1 cellular context compared by ENCODE assay signal in the genomic region with DNA sequence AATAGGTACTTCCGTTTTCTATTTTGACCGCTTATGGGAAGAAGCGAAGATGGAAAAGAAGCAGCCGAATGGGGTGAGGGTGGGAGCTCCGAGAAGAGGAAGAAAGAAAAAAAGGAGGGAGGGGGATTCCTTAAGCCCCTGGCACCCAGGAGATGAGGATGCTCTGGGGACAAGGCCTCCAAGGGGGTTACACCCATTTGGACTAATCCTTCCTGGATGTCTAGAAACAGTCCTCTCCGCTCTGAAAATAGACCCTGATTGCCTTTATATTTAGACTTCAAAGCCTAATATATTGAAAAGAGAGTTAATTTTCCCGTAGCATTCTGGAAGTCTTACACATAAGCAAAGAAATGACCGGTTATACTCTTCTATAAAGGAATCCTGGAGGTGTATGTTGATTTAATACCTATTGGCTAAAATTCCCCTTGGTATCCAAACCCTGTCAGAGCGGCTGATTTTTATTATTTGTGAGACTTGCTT.
TF ChIP-seq lines count a peak whose summit lies in the region.

No MANE protein-coding gene starts in this region.

TF ChIP-seq in H1, 55 proteins besides CTCF, POLR2A, EP300 and RAD21:
- TF ChIP-seq E2F6 (IDR thresholded peaks at IDR 0.05) (no peak), SP1 (IDR thresholded peaks at IDR 0.05; ENCODE audit: low read depth, low read length) (no peak), EZH2 (IDR thresholded peaks at IDR 0.05; ENCODE audit: low read depth, low read length, severe bottlenecking) (no peak), TBP (IDR thresholded peaks at IDR 0.05; ENCODE audit: low read depth, low read length) (no peak), SP4 (IDR thresholded peaks at IDR 0.05; ENCODE audit: low read length) (no peak), ZNF274 (IDR thresholded peaks at IDR 0.05; ENCODE audit: borderline replicate concordance, extremely low read depth, low read length) (no peak), HDAC6 (IDR thresholded peaks at IDR 0.05; ENCODE audit: low read depth, low read length) (no peak), SIRT6 (IDR thresholded peaks at IDR 0.05; ENCODE audit: low read length) (no peak), MAFK (IDR thresholded peaks at IDR 0.05; ENCODE audit: low read depth, low read length) (no peak), SUZ12 (IDR thresholded peaks at IDR 0.05; ENCODE audit: low read length) (no peak), HDAC2 (IDR thresholded peaks at IDR 0.05; ENCODE audit: borderline replicate concordance in 1 of 2, low read depth in 2 of 2, low read length in 2 of 2) (no peak), BCL11A (IDR thresholded peaks at IDR 0.05; ENCODE audit: low read depth in 2 of 2, low read length in 2 of 2) (no peak), MAX (IDR thresholded peaks at IDR 0.05) (no peak)
- TF ChIP-seq, protein P1, sequence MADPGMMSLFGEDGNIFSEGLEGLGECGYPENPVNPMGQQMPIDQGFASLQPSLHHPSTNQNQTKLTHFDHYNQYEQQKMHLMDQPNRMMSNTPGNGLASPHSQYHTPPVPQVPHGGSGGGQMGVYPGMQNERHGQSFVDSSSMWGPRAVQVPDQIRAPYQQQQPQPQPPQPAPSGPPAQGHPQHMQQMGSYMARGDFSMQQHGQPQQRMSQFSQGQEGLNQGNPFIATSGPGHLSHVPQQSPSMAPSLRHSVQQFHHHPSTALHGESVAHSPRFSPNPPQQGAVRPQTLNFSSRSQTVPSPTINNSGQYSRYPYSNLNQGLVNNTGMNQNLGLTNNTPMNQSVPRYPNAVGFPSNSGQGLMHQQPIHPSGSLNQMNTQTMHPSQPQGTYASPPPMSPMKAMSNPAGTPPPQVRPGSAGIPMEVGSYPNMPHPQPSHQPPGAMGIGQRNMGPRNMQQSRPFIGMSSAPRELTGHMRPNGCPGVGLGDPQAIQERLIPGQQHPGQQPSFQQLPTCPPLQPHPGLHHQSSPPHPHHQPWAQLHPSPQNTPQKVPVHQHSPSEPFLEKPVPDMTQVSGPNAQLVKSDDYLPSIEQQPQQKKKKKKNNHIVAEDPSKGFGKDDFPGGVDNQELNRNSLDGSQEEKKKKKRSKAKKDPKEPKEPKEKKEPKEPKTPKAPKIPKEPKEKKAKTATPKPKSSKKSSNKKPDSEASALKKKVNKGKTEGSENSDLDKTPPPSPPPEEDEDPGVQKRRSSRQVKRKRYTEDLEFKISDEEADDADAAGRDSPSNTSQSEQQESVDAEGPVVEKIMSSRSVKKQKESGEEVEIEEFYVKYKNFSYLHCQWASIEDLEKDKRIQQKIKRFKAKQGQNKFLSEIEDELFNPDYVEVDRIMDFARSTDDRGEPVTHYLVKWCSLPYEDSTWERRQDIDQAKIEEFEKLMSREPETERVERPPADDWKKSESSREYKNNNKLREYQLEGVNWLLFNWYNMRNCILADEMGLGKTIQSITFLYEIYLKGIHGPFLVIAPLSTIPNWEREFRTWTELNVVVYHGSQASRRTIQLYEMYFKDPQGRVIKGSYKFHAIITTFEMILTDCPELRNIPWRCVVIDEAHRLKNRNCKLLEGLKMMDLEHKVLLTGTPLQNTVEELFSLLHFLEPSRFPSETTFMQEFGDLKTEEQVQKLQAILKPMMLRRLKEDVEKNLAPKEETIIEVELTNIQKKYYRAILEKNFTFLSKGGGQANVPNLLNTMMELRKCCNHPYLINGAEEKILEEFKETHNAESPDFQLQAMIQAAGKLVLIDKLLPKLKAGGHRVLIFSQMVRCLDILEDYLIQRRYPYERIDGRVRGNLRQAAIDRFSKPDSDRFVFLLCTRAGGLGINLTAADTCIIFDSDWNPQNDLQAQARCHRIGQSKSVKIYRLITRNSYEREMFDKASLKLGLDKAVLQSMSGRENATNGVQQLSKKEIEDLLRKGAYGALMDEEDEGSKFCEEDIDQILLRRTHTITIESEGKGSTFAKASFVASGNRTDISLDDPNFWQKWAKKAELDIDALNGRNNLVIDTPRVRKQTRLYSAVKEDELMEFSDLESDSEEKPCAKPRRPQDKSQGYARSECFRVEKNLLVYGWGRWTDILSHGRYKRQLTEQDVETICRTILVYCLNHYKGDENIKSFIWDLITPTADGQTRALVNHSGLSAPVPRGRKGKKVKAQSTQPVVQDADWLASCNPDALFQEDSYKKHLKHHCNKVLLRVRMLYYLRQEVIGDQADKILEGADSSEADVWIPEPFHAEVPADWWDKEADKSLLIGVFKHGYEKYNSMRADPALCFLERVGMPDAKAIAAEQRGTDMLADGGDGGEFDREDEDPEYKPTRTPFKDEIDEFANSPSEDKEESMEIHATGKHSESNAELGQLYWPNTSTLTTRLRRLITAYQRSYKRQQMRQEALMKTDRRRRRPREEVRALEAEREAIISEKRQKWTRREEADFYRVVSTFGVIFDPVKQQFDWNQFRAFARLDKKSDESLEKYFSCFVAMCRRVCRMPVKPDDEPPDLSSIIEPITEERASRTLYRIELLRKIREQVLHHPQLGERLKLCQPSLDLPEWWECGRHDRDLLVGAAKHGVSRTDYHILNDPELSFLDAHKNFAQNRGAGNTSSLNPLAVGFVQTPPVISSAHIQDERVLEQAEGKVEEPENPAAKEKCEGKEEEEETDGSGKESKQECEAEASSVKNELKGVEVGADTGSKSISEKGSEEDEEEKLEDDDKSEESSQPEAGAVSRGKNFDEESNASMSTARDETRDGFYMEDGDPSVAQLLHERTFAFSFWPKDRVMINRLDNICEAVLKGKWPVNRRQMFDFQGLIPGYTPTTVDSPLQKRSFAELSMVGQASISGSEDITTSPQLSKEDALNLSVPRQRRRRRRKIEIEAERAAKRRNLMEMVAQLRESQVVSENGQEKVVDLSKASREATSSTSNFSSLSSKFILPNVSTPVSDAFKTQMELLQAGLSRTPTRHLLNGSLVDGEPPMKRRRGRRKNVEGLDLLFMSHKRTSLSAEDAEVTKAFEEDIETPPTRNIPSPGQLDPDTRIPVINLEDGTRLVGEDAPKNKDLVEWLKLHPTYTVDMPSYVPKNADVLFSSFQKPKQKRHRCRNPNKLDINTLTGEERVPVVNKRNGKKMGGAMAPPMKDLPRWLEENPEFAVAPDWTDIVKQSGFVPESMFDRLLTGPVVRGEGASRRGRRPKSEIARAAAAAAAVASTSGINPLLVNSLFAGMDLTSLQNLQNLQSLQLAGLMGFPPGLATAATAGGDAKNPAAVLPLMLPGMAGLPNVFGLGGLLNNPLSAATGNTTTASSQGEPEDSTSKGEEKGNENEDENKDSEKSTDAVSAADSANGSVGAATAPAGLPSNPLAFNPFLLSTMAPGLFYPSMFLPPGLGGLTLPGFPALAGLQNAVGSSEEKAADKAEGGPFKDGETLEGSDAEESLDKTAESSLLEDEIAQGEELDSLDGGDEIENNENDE (IDR thresholded peaks at IDR 0.05; ENCODE audit: insufficient replicate concordance, low read length) = no peak
- TF ChIP-seq, protein P2, sequence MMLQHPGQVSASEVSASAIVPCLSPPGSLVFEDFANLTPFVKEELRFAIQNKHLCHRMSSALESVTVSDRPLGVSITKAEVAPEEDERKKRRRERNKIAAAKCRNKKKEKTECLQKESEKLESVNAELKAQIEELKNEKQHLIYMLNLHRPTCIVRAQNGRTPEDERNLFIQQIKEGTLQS (IDR thresholded peaks at IDR 0.05; ENCODE audit: insufficient read depth, low read depth, low read length) = no peak
